14 cellular contexts compared by ENCODE assay signal in genomic region chr7:21293771-21294170, GRCh38.
DNase-seq lines count a peak whose midpoint lies in the region; TF ChIP-seq lines count a peak whose summit lies in the region.
"Had no signal": no experiment of that assay in that cellular context is flagged by ENCODE, and none has a peak within 500 bp of the region (broad histone marks: within the 10 kb centered on the region; RNA-seq: fewer than 3 reads in every experiment).

No MANE protein-coding gene starts in this region.

- H3K9me3 Mint-ChIP-seq in activated CD4-positive, alpha-beta T cell treated with anti-CD3 and anti-CD28 coated beads, Interleukin-2, amount 10 ng/mL, durations not matched to agents 7 days and 5 days = no peaks in the 10 kb centered on the region

- no peak for TF ChIP-seq POLR2A in erythroblast (IDR thresholded peaks at IDR 0.05; ENCODE audit: low read length)

- H3K27ac Mint-ChIP-seq in activated CD4-positive, alpha-beta T cell treated with anti-CD3 and anti-CD28 coated beads, Interleukin-2, amount 10 ng/mL, durations not matched to agents 7 days and 5 days = no peak overlapping the region
- H3K27ac Mint-ChIP-seq: CD14-positive monocyte had no signal

- H3K36me3 Mint-ChIP-seq in activated CD4-positive, alpha-beta T cell treated with anti-CD3 and anti-CD28 coated beads, Interleukin-2, amount 10 ng/mL, durations not matched to agents 7 days and 5 days (ENCODE audit: low read depth) = no peaks in the 10 kb centered on the region
- H3K36me3 Mint-ChIP-seq: CD14-positive monocyte had no signal

- CTCF ChIA-PET in activated CD4-positive, alpha-beta T cell treated with anti-CD3 and anti-CD28 coated beads, Interleukin-2, amount 10 ng/mL, durations not matched to agents 7 days and 5 days (lab: Charles Lee) = no interaction called here

- POLR2A ChIA-PET in activated CD4-positive, alpha-beta T cell treated with anti-CD3 and anti-CD28 coated beads, Interleukin-2, amount 10 ng/mL, durations not matched to agents 7 days and 5 days (lab: Charles Lee) = no interaction called here

- DNase-seq in D341Med (ENCODE audit: low spot score) (peak; percentile 77), M059J (ENCODE audit: low read depth) (peak; percentile 3), RPMI7951 (ENCODE audit: low read depth) (peak; percentile 5), erythroblast (lab: John Stamatoyannopoulos, UW) (peak; percentile 3 to 5), HPDE6-E6E7 (ENCODE audit: extremely low spot score) (no peak)
- no peak for DNase-seq in activated naive CD4-positive, alpha-beta T cell treated with anti-CD3 and anti-CD28 coated beads, Interleukin-2, amount 50 U/mL, for 16 hours
- DNase-seq in activated CD4-positive, alpha-beta T cell treated with anti-CD3 and anti-CD28 coated beads, Interleukin-2, amount 10 ng/mL, durations not matched to agents 7 days and 5 days = no peak
- DNase-seq: DMS79 treated with DMSO at 0.1 percent for 48 hours, MM.1S, NCI-H1105, NCI-H1694, NCI-H2107, NCI-H2227 treated with DMSO at 0.1 percent for 48 hours had no signal

- H3K4me1 Mint-ChIP-seq in activated CD4-positive, alpha-beta T cell treated with anti-CD3 and anti-CD28 coated beads, Interleukin-2, amount 10 ng/mL, durations not matched to agents 7 days and 5 days = no peaks in the 10 kb centered on the region
- H3K4me1 Mint-ChIP-seq: CD14-positive monocyte had no signal

- H3K27me3 Mint-ChIP-seq in activated CD4-positive, alpha-beta T cell treated with anti-CD3 and anti-CD28 coated beads, Interleukin-2, amount 10 ng/mL, durations not matched to agents 7 days and 5 days = no peaks in the 10 kb centered on the region

- H3K4me3 Mint-ChIP-seq in activated CD4-positive, alpha-beta T cell treated with anti-CD3 and anti-CD28 coated beads, Interleukin-2, amount 10 ng/mL, durations not matched to agents 7 days and 5 days = no peak overlapping the region
- H3K4me3 Mint-ChIP-seq: CD14-positive monocyte had no signal

Comparison
In these comparisons a context has a peak if more than half of its experiments do, and no peak if none do; other contexts are left out.
1. DNase-seq: peak in D341Med (single experiment), M059J (single experiment), RPMI7951 (single experiment) and erythroblast (2 of 2); none in HPDE6-E6E7 (single experiment), activated naive CD4-positive, alpha-beta T cell treated with anti-CD3 and anti-CD28 coated beads, Interleukin-2, amount 50 U/mL, for 16 hours (single experiment) and activated CD4-positive, alpha-beta T cell treated with anti-CD3 and anti-CD28 coated beads, Interleukin-2, amount 10 ng/mL, durations not matched to agents 7 days and 5 days (single experiment).